9 cellular contexts compared by ENCODE assay signal in the genomic region with DNA sequence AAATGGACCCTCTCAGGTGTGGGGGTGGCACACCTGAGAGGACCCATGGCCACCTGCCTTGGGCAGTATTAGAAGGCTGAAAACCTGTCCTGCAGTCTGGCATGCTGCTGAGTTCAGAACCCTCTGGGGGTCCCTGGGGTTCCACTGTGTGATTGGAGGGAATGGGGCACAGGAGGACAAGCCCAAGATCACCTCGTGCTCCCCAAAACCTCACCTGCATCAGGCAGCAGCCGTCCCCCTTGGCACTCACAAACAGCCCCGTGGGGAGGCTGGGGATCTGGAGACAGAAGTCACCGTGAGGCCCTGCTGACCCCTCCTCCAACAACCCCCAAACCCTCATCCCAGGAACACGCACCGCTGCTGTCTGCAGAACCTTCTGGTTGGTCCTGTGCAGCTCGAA. TPM values are rescaled to one million over a fixed set of nuclear protein-coding genes. Genes with fewer than 3 reads are reported as not detected.
"Had no signal": no experiment of that assay in that cellular context is flagged by ENCODE, and none has a peak within 500 bp of the region (broad histone marks: within the 10 kb centered on the region; RNA-seq: fewer than 3 reads in every experiment).

No MANE protein-coding gene starts in this region.

- ATAC-seq: HCT116, HepG2 had no signal

- DNase-seq: GM23248, GOT3, H7, HFFc6 had no signal

- H2AFZ ChIP-seq: GM23248 had no signal

- H3K27ac Mint-ChIP-seq: HFFc6, IgD-negative memory B cell had no signal

- H3K9me3 ChIP-seq: HAP-1 had no signal

- H3K36me3 Mint-ChIP-seq: IgD-negative memory B cell had no signal

- H3K36me3 ChIP-seq: HAP-1 had no signal

- H3K9me3 Mint-ChIP-seq: HFFc6, IgD-negative memory B cell had no signal

- H3K9ac ChIP-seq: GM23248 had no signal

- H3K4me3 ChIP-seq: GM23248, HAP-1 had no signal

- H3K27ac ChIP-seq: GM23248, HL-60 had no signal

- H3K4me1 ChIP-seq: HAP-1 had no signal

- H3K4me3 Mint-ChIP-seq: HFFc6, IgD-negative memory B cell had no signal

RNA-seq across cellular contexts. Expression of a gene that starts 14.5 kb away (rescaled TPM):
- polyA plus RNA-seq: GM23248, HepG2 had no signal
